In the genomic region with DNA sequence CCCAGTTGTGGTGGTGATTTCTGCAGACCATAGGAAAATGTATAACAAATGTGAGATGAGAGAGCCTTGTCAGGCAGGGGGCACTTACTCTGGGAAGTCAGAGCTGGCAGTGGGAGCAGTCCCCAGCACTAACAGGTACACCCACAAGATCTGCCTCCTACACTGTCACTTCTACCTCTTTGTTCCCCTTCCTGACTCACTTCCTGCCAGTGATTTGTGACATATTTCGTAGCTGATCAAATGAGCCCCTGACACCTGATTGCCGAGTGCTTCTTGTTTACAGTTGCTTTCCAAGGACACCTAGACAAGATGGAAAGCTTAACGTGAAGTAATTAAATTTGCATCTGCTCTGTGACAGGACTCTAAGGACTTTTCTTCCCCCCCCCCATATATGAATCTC, we compare ENCODE assay signal across 9 cellular contexts. TPM values are rescaled to one million over a fixed set of nuclear protein-coding genes. Genes with fewer than 3 reads are reported as not detected.
DNase-seq lines count a peak whose midpoint lies in the region; ATAC-seq, FAIRE-seq and TF ChIP-seq lines count a peak whose summit lies in the region.
"Had no signal": no experiment of that assay in that cellular context is flagged by ENCODE, and none has a peak within 500 bp of the region (broad histone marks: within the 10 kb centered on the region; RNA-seq: fewer than 3 reads in every experiment).

No MANE protein-coding gene starts in this region.

- TF ChIP-seq CTCF in D721Med (IDR thresholded peaks at IDR 0.05; ENCODE audit: insufficient read depth, missing control alignments): no peak

- peak overlapping the region; percentile 20 to 84 for H3K27ac Mint-ChIP-seq in stimulated activated naive CD8-positive, alpha-beta T cell treated with anti-CD3 and anti-CD28 coated beads, Interleukin-15, amount 100 ng/mL, for 72 hours

- H3K27me3 Mint-ChIP-seq in stimulated activated naive CD8-positive, alpha-beta T cell treated with anti-CD3 and anti-CD28 coated beads, Interleukin-15, amount 100 ng/mL, for 72 hours: no peaks in the 10 kb centered on the region

- no peak for FAIRE-seq in D721Med (lab: Jason Lieb, UNC)

- H3K4me3 Mint-ChIP-seq in stimulated activated naive CD8-positive, alpha-beta T cell treated with anti-CD3 and anti-CD28 coated beads, Interleukin-15, amount 100 ng/mL, for 72 hours: peak overlapping the region; percentile 66 to 67

- peak; percentile 94 for ATAC-seq in stimulated activated naive CD8-positive, alpha-beta T cell treated with anti-CD3 and anti-CD28 coated beads, Interleukin-15, amount 100 ng/mL, for 72 hours

- H3K4me1 Mint-ChIP-seq in stimulated activated naive CD8-positive, alpha-beta T cell treated with anti-CD3 and anti-CD28 coated beads, Interleukin-15, amount 100 ng/mL, for 72 hours: peaks cover 33% of the 10 kb centered on the region

- DNase-seq in activated gamma-delta T cell treated with Interleukin-2 at 50 U/mL for 16 hours: peak; percentile 11
- DNase-seq in activated gamma-delta T cell (lab: John Stamatoyannopoulos, UW): no peak
- DNase-seq in SW480 (ENCODE audit: low spot score): peak; percentile 62
- peak; percentile 41 for DNase-seq in dermis blood vessel endothelial cell
- DNase-seq in stimulated activated naive CD8-positive, alpha-beta T cell treated with anti-CD3 and anti-CD28 coated beads, Interleukin-15, amount 100 ng/mL, for 72 hours: peak; percentile 18 to 20
- DNase-seq in MV-4-11 (lab: John Stamatoyannopoulos, UW): no peak
- DNase-seq in stimulated activated naive CD4-positive, alpha-beta T cell treated with Interleukin-2 at 50 U/mL for 16 hours (lab: John Stamatoyannopoulos, UW): no peak
- DNase-seq in D721Med (ENCODE audit: insufficient read length, low spot score): no peak
- DNase-seq: effector CD4-positive, alpha-beta T cell had no signal

- no peaks in the 10 kb centered on the region for H3K9me3 Mint-ChIP-seq in stimulated activated naive CD8-positive, alpha-beta T cell treated with anti-CD3 and anti-CD28 coated beads, Interleukin-15, amount 100 ng/mL, for 72 hours

RNA-seq across cellular contexts. Expression of a gene that starts 40.5 kb away (rescaled TPM):
- 62.6 and 113 TPM in 2 replicates for total RNA-seq in dermis blood vessel endothelial cell

RNA-seq across cellular contexts. Expression of a gene that starts 40.8 kb away (rescaled TPM):
- total RNA-seq in dermis blood vessel endothelial cell: 6.7 and 7.0 TPM in 2 replicates

Comparison
In these comparisons a context has a peak if more than half of its experiments do, and no peak if none do; other contexts are left out.
1. DNase-seq: peak in activated gamma-delta T cell treated with Interleukin-2 at 50 U/mL for 16 hours (single experiment), SW480 (single experiment), dermis blood vessel endothelial cell (single experiment) and stimulated activated naive CD8-positive, alpha-beta T cell treated with anti-CD3 and anti-CD28 coated beads, Interleukin-15, amount 100 ng/mL, for 72 hours (2 of 2); none in activated gamma-delta T cell (single experiment), MV-4-11 (single experiment), stimulated activated naive CD4-positive, alpha-beta T cell treated with Interleukin-2 at 50 U/mL for 16 hours (single experiment) and D721Med (single experiment).